ENCODE assay signal across 14 cellular contexts in the genomic region with DNA sequence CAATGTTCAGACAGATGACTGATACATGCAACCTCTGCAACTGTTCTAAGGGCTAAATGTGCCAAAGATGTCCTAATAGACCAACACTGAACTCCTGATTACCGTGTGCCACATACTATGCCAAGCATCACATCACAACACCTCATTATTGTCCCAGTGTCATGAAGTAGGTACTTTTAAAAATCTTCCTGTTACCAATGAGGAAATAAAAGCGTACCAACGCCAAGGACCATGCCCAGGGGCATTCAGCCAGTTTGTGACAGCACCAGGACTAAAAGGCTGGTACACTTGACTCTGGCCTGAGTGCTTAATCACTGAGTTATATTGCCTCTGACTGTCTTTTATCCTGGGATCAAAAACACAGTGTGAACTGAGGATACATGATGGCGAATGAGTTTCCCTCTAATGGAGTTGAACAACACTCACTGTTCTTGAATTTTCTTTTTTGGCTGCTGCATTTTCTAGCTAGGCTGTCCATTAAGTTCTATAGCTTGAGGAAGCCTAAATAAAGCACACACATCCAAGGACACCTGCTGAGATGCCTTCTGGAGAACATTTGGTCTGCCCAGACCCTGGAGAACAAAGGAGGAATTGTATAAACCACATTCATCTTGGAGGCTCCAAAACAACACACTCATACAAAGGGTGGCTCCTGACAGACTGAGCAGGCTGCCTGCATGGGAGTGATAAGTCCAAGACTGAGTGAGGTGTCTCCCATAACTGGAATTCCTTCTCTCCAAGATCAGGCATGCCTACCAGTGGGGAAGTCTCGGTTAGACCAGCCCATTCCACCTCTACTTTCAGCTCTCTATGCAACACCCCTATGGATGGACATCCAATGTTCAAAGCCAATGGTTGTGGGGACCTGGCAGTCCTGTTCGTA.
A peak's percentile ranks its signal among the peaks of the same experiment; 100 is the strongest.
DNase-seq lines count a peak whose midpoint lies in the region; ATAC-seq and TF ChIP-seq lines count a peak whose summit lies in the region.
"Had no signal": no experiment of that assay in that cellular context is flagged by ENCODE, and none has a peak within 500 bp of the region (broad histone marks: within the 10 kb centered on the region; RNA-seq: fewer than 3 reads in every experiment).

No MANE protein-coding gene starts in this region.

- H3K36me3 ChIP-seq in ACC112 (ENCODE audit: insufficient read depth, low read length) (no peaks in the 10 kb centered on the region), MM.1S (replicated peaks; ENCODE audit: insufficient read depth, low read length) (no peaks in the 10 kb centered on the region), mesodermal cell (ENCODE audit: control insufficient read depth, insufficient read depth, low read length) (no peaks in the 10 kb centered on the region), BE2C (no peaks in the 10 kb centered on the region)
- H3K36me3 ChIP-seq: BLaER1 had no signal

- H2AFZ ChIP-seq in ACC112 (ENCODE audit: low read length, unreplicated experiment) (peak overlapping the region; percentile 86), MM.1S (ENCODE audit: low read length) (no peak overlapping the region)

- no peak for DNase-seq in MM.1S
- peak in 1 of 61 donors; percentile 31 for DNase-seq in caudate nucleus (lab: John Stamatoyannopoulos, UW)
- DNase-seq in BE2C: no peak
- DNase-seq in GM20000 (ENCODE audit: low spot score): no peak
- DNase-seq: activated T-cell treated with anti-CD3 and anti-CD28 coated beads for 4 hours; H9; stimulated activated naive CD4-positive, alpha-beta T cell treated with Interleukin-2 at 50 U/mL for 16 hours; T-helper 17 cell had no signal

- H3K27me3 ChIP-seq in ACC112 (ENCODE audit: insufficient read depth, low read length) (no peaks in the 10 kb centered on the region), MM.1S (replicated peaks; ENCODE audit: insufficient read depth, low read length) (no peaks in the 10 kb centered on the region), BE2C (no peaks in the 10 kb centered on the region)
- H3K27me3 ChIP-seq: BLaER1 had no signal

- H3K9me2 ChIP-seq in MM.1S (replicated peaks; ENCODE audit: insufficient read depth, low read length): no peaks in the 10 kb centered on the region

- no peaks in the 10 kb centered on the region for H3K9me3 ChIP-seq in MM.1S (replicated peaks; ENCODE audit: insufficient read depth, low read length)
- H3K9me3 ChIP-seq in mesodermal cell (ENCODE audit: control insufficient read depth, low read length): no peaks in the 10 kb centered on the region
- H3K9me3 ChIP-seq in BE2C: no peaks in the 10 kb centered on the region
- H3K9me3 ChIP-seq: BLaER1 had no signal

- peak overlapping the region; percentile 50; the same call in 1 of the 2 replicates for H3K4me2 ChIP-seq in MM.1S (ENCODE audit: low read depth, low read length)
- H3K4me2 ChIP-seq: BLaER1 had no signal

- H3K27ac ChIP-seq in ACC112 (ENCODE audit: low read depth, low read length) (peak overlapping the region; percentile 62), MM.1S (ENCODE audit: low read length) (peak overlapping the region; percentile 27; the same call in 1 of the 2 replicates), caudate nucleus (ENCODE audit: low read depth, low read length) (peak overlapping the region; percentile 1), mesodermal cell (ENCODE audit: low read depth, low read length, severe bottlenecking) (peak overlapping the region; percentile 94)
- H3K27ac ChIP-seq: BLaER1 had no signal

- TF ChIP-seq CTCF in MM.1S (IDR thresholded peaks at IDR 0.05; ENCODE audit: low read length) (no peak), BE2C (IDR thresholded peaks at IDR 0.05; ENCODE audit: low read depth, low read length) (no peak), GM20000 (IDR thresholded peaks at IDR 0.05; ENCODE audit: extremely low read depth, missing control alignments) (no peak)

- H3K4me1 ChIP-seq in ACC112 (ENCODE audit: control insufficient read depth, insufficient read depth, low read length, unreplicated experiment) (peaks cover 47% of the 10 kb centered on the region), MM.1S (ENCODE audit: low read length) (peaks cover 50% of the 10 kb centered on the region), mesodermal cell (ENCODE audit: control insufficient read depth, insufficient read depth, low read length, poor library complexity, severe bottlenecking) (peaks cover 64% of the 10 kb centered on the region), BE2C (no peaks in the 10 kb centered on the region)

- H3K4me3 ChIP-seq in ACC112 (ENCODE audit: low read depth, low read length) (0 out of 2 replicates have a peak overlapping the region, but pooled peaks have one; percentile 49), MM.1S (ENCODE audit: low read length) (no peak overlapping the region), mesodermal cell (ENCODE audit: extremely low read depth, insufficient read depth, low read length, poor library complexity, severe bottlenecking) (no peak overlapping the region), BE2C (ENCODE audit: low read depth, low read length) (no peak overlapping the region)
- H3K4me3 ChIP-seq: BLaER1, coronary artery had no signal

- no peak overlapping the region for H3K9ac ChIP-seq in MM.1S (ENCODE audit: low read length)
- H3K9ac ChIP-seq: BLaER1 had no signal

- H3K79me2 ChIP-seq in ACC112 (ENCODE audit: control insufficient read depth, insufficient read depth, low read length, unreplicated experiment) (no peaks in the 10 kb centered on the region), MM.1S (ENCODE audit: low read length) (no peaks in the 10 kb centered on the region)

- H4K20me1 ChIP-seq in MM.1S (ENCODE audit: insufficient read depth, low read length): no peaks in the 10 kb centered on the region
- H4K20me1 ChIP-seq: BLaER1 had no signal

- ATAC-seq in GM21390 (IDR thresholded peaks at IDR 0.05; ENCODE audit: unreplicated experiment) (no peak), HG03521 (IDR thresholded peaks at IDR 0.05; ENCODE audit: unreplicated experiment) (no peak)
- ATAC-seq: T-helper 17 cell had no signal

- peaks cover 18% of the 10 kb centered on the region for H3F3A ChIP-seq in MM.1S (ENCODE audit: insufficient read depth, low read length)

- WGBS in mesodermal cell (ENCODE audit: insufficient coverage in 2 of 2), 2 experiments: 94 to 96% methylated on average over 3 to 5 of the region's 6 CpGs

Comparison
In these comparisons a context has a peak if more than half of its experiments do, and no peak if none do; other contexts are left out.
1. H3K27ac ChIP-seq: peak in every context shown above with its lines; median percentile 94 in mesodermal cell; 62 in ACC112; 27 in MM.1S; 1 in caudate nucleus.